In genomic region chr2:213150315-213150951, GRCh38 we compare ENCODE assay signal across 8 cellular contexts. TPM values are rescaled to one million over a fixed set of nuclear protein-coding genes. Genes with fewer than 3 reads are reported as not detected.
A peak's percentile ranks its signal among the peaks of the same experiment; 100 is the strongest.
DNase-seq lines count a peak whose midpoint lies in the region; ATAC-seq and TF ChIP-seq lines count a peak whose summit lies in the region.

No MANE protein-coding gene starts in this region.

- H3K4me2 ChIP-seq in Loucy (ENCODE audit: low read depth, low read length, poor library complexity, severe bottlenecking) = peak overlapping the region; percentile 86

- H3K36me3 ChIP-seq in Loucy (ENCODE audit: insufficient read depth, low read length) (peaks cover 13% of the 10 kb centered on the region), right lobe of liver (no peaks in the 10 kb centered on the region), thoracic aorta (no peaks in the 10 kb centered on the region)

- peaks cover 6% of the 10 kb centered on the region for H4K20me1 ChIP-seq in Loucy (ENCODE audit: insufficient read depth, low read length, poor library complexity, severe bottlenecking)

- BruUV-seq in Calu3 (replicated peaks; lab: Mats Ljungman, UMichigan) = no TSS peak

- peak overlapping the region; percentile 73 for H3K27ac Mint-ChIP-seq in Calu3 (ENCODE audit: unreplicated experiment)

- TF ChIP-seq CTCF in Calu3 (IDR thresholded peaks at IDR 0.05; ENCODE audit: unreplicated experiment) (no peak), Loucy (conservative IDR thresholded peaks at IDR 0.05; ENCODE audit: low read length) (no peak), right lobe of liver (IDR thresholded peaks at IDR 0.05) (no peak), thoracic aorta (IDR thresholded peaks at IDR 0.05) (no peak)

- 3% methylated on average over 9 of the region's 9 CpGs for WGBS in right lobe of liver (ENCODE audit: insufficient coverage, low coverage, low lambda C conversion rate, missing lambda C conversion rate)

- H3F3A ChIP-seq in Loucy (ENCODE audit: low read depth) = peaks cover 7% of the 10 kb centered on the region

- H3K9ac ChIP-seq in Loucy (ENCODE audit: low read depth, low read length, poor library complexity, severe bottlenecking) = peak overlapping the region; percentile 95

- ATAC-seq in right lobe of liver (no peak), thoracic aorta (ENCODE audit: insufficient number of reproducible peaks, low FRiP score, low read depth) (no peak), GM21528 (IDR thresholded peaks at IDR 0.05; ENCODE audit: low FRiP score, unreplicated experiment) (no peak), GM21360 (IDR thresholded peaks at IDR 0.05; ENCODE audit: unreplicated experiment) (no peak)

- no peak overlapping the region for H2AFZ ChIP-seq in Loucy (ENCODE audit: low read length)

- H3K27ac ChIP-seq in caudate nucleus (ENCODE audit: low read depth, low read length) (peak overlapping the region; percentile 95), right lobe of liver (peak overlapping the region in 2 of 3 donors; percentile 59 to 92), thoracic aorta (peak overlapping the region; percentile 75 to 79)

- peaks cover 91% of the 10 kb centered on the region for H3K79me2 ChIP-seq in Loucy (ENCODE audit: insufficient read depth, low read length)

- H3K9me3 ChIP-seq in Loucy (ENCODE audit: insufficient read depth, low read depth, low read length) (no peaks in the 10 kb centered on the region), right lobe of liver (no peaks in the 10 kb centered on the region), thoracic aorta (no peaks in the 10 kb centered on the region)

- H3K4me1 ChIP-seq in Loucy (ENCODE audit: insufficient read depth, low read length, poor library complexity, severe bottlenecking) = peaks cover 41% of the 10 kb centered on the region
- H3K4me1 ChIP-seq in right lobe of liver = peaks cover 0 to 21% (median 8%) of the 10 kb centered on the region in 4 donors
- peaks cover 7 to 46% of the 10 kb centered on the region in 2 donors for H3K4me1 ChIP-seq in thoracic aorta (ENCODE audit: control insufficient read depth in 1 of 2, low read depth in 2 of 2)

- H3K27me3 Mint-ChIP-seq in Calu3 (ENCODE audit: unreplicated experiment) = no peaks in the 10 kb centered on the region

- peaks cover 16% of the 10 kb centered on the region for H3K4me1 Mint-ChIP-seq in Calu3 (ENCODE audit: low read depth, unreplicated experiment)

- H3K9me3 Mint-ChIP-seq in Calu3 (ENCODE audit: low read depth, unreplicated experiment) = no peaks in the 10 kb centered on the region

- H3K36me3 Mint-ChIP-seq in Calu3 (ENCODE audit: insufficient read depth, unreplicated experiment) = peaks cover 42% of the 10 kb centered on the region

- H3K4me3 Mint-ChIP-seq in Calu3 (ENCODE audit: low read depth, unreplicated experiment) = peak overlapping the region; percentile 82

- H3K9me2 ChIP-seq in Loucy (replicated peaks; ENCODE audit: low read depth, low read length) = no peaks in the 10 kb centered on the region

- DNase-seq in Calu3 (peak; percentile 39), caudate nucleus (lab: John Stamatoyannopoulos, UW) (peak in 15 of 61 donors; percentile 2 to 32 (median 11)), right lobe of liver (no peak), thoracic aorta (ENCODE audit: low spot score) (no peak), T1000 (lab: John Stamatoyannopoulos, UW) (no peak)

- H3K4me3 ChIP-seq in Loucy (ENCODE audit: low read length, poor library complexity, severe bottlenecking) (peak overlapping the region; percentile 85), right lobe of liver (peak overlapping the region; percentile 33 to 81 (median 78)), thoracic aorta (peak overlapping the region; percentile 75)

- no peaks in the 10 kb centered on the region for H3K27me3 ChIP-seq in Loucy (ENCODE audit: insufficient read depth, low read length, poor library complexity, severe bottlenecking)
- no peaks in the 10 kb centered on the region for H3K27me3 ChIP-seq in right lobe of liver
- H3K27me3 ChIP-seq in thoracic aorta (replicated peaks; ENCODE audit: insufficient read depth) = no peaks in the 10 kb centered on the region

- CTCF ChIA-PET in Calu3 (lab: Charles Lee) = interaction anchor here (0.6 to 2.7 kb wide), 9 partner anchors 37 to 464 kb away, joined by 3 to 9 read pairs (median 5); no protein-coding TSS in a partner anchor

- no peak for TF ChIP-seq POLR2A in right lobe of liver (IDR thresholded peaks at IDR 0.05)

- intact Hi-C loops in Calu3 (cut with micrococcal nuclease; ENCODE audit: unreplicated experiment) (loop anchor here (1.0 kb wide), 1 partner anchor 89 kb away; no protein-coding TSS in a partner anchor), right lobe of liver (cut with DNase I) (loop anchor here in 1 of 2 donors (10.0 kb wide), 1 partner anchor 236 kb away; no protein-coding TSS in a partner anchor)

RNA-seq across cellular contexts. Expression of gene IKZF2, which starts 1.0 kb away (rescaled TPM):
- total RNA-seq in Calu3 (2022) = 26.0 and 26.1 TPM in 2 replicates
- 1 to 10 TPM; 1.1 to 4.1 (median 1.9) TPM for total RNA-seq in right lobe of liver
- 10 to 100 TPM; 16.2 to 26.5 TPM for total RNA-seq in thoracic aorta
